ENCODE assay signal across 8 cellular contexts in the genomic region with DNA sequence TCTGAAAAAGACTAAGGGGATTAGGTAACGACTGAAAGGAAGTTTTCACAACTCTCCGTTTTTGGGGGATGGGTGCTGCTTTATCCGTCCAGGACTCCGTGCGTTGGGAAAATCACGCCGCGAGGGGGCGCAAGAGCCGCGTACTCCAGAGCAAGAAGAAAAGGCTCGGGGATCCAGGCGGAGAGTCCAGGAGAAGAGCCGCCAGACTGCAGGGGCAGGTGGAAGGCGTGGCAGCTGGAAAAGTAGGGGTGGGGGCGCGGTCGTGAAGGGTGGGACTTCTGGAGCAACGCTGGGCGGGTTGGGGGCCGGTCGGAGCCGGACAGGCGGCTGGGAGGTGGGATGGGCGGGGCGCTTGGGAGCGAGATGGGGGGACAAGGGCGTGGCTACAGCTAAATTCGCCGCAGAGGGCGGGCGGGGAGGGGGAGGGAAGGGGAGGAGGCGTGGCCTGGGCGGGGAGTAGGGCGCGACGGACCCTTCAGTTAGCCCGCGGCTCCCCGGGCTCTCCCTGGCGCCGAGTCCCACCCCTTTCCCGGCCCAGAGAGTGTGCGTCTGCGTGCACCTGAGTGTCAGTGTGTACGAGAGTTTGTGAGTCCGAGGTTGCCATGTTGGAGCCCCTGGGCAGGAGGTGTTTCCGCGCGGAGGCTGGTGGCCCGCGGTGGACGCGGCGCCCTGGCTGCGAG. TPM values are rescaled to one million over a fixed set of nuclear protein-coding genes. Genes with fewer than 3 reads are reported as not detected.
A peak's percentile ranks its signal among the peaks of the same experiment; 100 is the strongest.
DNase-seq lines count a peak whose midpoint lies in the region; ATAC-seq and TF ChIP-seq lines count a peak whose summit lies in the region.

No MANE protein-coding gene starts in this region.

- ATAC-seq in GM21786 (IDR thresholded peaks at IDR 0.05; ENCODE audit: unreplicated experiment) = peak; percentile 54

- DNase-seq in DMS153 treated with DMSO at 0.1 percent for 48 hours (lab: John Stamatoyannopoulos, UW; ENCODE audit: unreplicated experiment) = peak; percentile 84
- DNase-seq in LHCN-M2 (ENCODE audit: low read depth) = peak; percentile 96
- peak; percentile 97 for DNase-seq in RPMI8226
- DNase-seq in activated T-helper 9 cell treated with anti-CD3 and anti-CD28 coated beads, Interleukin-2, amount 50 U/mL, for 16 hours (ENCODE audit: low read depth) = peak; percentile 86
- peak; percentile 99 for DNase-seq in fibroblast of the aortic adventitia (ENCODE audit: low read depth)
- peak; percentile 99 for DNase-seq in nephron progenitor cell

- H3K4me1 Mint-ChIP-seq in nephron progenitor cell = peaks cover 48% of the 10 kb centered on the region
- H3K4me1 Mint-ChIP-seq in stimulated activated naive CD8-positive, alpha-beta T cell treated with anti-CD3 and anti-CD28 coated beads, Interleukin-15, Interleukin-2, amounts not matched to agents 100 ng/mL and 50 ng/mL, for 24 hours (ENCODE audit: low read depth) = peaks cover 7% of the 10 kb centered on the region

- H3K27ac Mint-ChIP-seq in nephron progenitor cell = peak overlapping the region; percentile 81
- H3K27ac Mint-ChIP-seq in stimulated activated naive CD8-positive, alpha-beta T cell treated with anti-CD3 and anti-CD28 coated beads, Interleukin-15, Interleukin-2, amounts not matched to agents 100 ng/mL and 50 ng/mL, for 24 hours = no peak overlapping the region

- no peaks in the 10 kb centered on the region for H3K9me3 Mint-ChIP-seq in nephron progenitor cell
- no peaks in the 10 kb centered on the region for H3K9me3 Mint-ChIP-seq in stimulated activated naive CD8-positive, alpha-beta T cell treated with anti-CD3 and anti-CD28 coated beads, Interleukin-15, Interleukin-2, amounts not matched to agents 100 ng/mL and 50 ng/mL, for 24 hours

- H3K36me3 Mint-ChIP-seq in nephron progenitor cell (ENCODE audit: low read depth) = no peaks in the 10 kb centered on the region
- no peaks in the 10 kb centered on the region for H3K36me3 Mint-ChIP-seq in stimulated activated naive CD8-positive, alpha-beta T cell treated with anti-CD3 and anti-CD28 coated beads, Interleukin-15, Interleukin-2, amounts not matched to agents 100 ng/mL and 50 ng/mL, for 24 hours (ENCODE audit: low read depth)

- H3K27me3 Mint-ChIP-seq in nephron progenitor cell (ENCODE audit: low read depth, poor library complexity) = no peaks in the 10 kb centered on the region
- H3K27me3 Mint-ChIP-seq in stimulated activated naive CD8-positive, alpha-beta T cell treated with anti-CD3 and anti-CD28 coated beads, Interleukin-15, Interleukin-2, amounts not matched to agents 100 ng/mL and 50 ng/mL, for 24 hours = peaks cover 30% of the 10 kb centered on the region

- peak overlapping the region; percentile 81 for H3K4me3 ChIP-seq in fibroblast of the aortic adventitia (ENCODE audit: low read depth, low read length)

- H3K4me3 Mint-ChIP-seq in nephron progenitor cell = peak overlapping the region; percentile 77
- H3K4me3 Mint-ChIP-seq in stimulated activated naive CD8-positive, alpha-beta T cell treated with anti-CD3 and anti-CD28 coated beads, Interleukin-15, Interleukin-2, amounts not matched to agents 100 ng/mL and 50 ng/mL, for 24 hours = peak overlapping the region; percentile 85

- TF ChIP-seq CTCF in fibroblast of the aortic adventitia (IDR thresholded peaks at IDR 0.05; ENCODE audit: insufficient read depth, low read length) (peak; percentile 86), nephron progenitor cell (IDR thresholded peaks at IDR 0.05) (peak; percentile 70)

RNA-seq across cellular contexts. Expression of gene ARHGEF17, which starts 0.6 kb away (rescaled TPM):
- total RNA-seq in LHCN-M2 (2014; rRNA removed) (13.8 and 15.7 TPM in 2 replicates), fibroblast of the aortic adventitia (ENCODE audit: low replicate concordance) (30.3 and 70.3 TPM in 2 replicates)
- 33.9 TPM for polyA plus RNA-seq in LHCN-M2 (2012)

RNA-seq across cellular contexts. Expression of gene P2RY6, which starts 35.3 kb away (rescaled TPM):
- total RNA-seq in LHCN-M2 (2014; rRNA removed) = 0.17 TPM in 1 of 2 replicates, not detected in the other
- 0.60 TPM for polyA plus RNA-seq in LHCN-M2 (2012)
- 1.2 TPM in 1 of 2 replicates, not detected in the other for total RNA-seq in fibroblast of the aortic adventitia (ENCODE audit: low replicate concordance)

Comparison
In these comparisons a context has a peak if more than half of its experiments do, and no peak if none do; other contexts are left out.
1. Peak in every context shown above with its lines: DNase-seq, ATAC-seq and H3K4me3 ChIP-seq.